Comparison of ENCODE assay signal across 13 cellular contexts in genomic region chr6:42786525-42786985, GRCh38. TPM values are rescaled to one million over a fixed set of nuclear protein-coding genes. Genes with fewer than 3 reads are reported as not detected.
DNase-seq lines count a peak whose midpoint lies in the region; ATAC-seq, FAIRE-seq and TF ChIP-seq lines count a peak whose summit lies in the region.
"Had no signal": no experiment of that assay in that cellular context is flagged by ENCODE, and none has a peak within 500 bp of the region (broad histone marks: within the 10 kb centered on the region; RNA-seq: fewer than 3 reads in every experiment).

No MANE protein-coding gene starts in this region.

- intact Hi-C loops in esophagus muscularis mucosa (cut with DNase I) = loop anchor here (2.0 kb wide), 1 partner anchor 40 kb away; the partner anchor contains the start of gene TBCC
- intact Hi-C loops in psoas muscle (cut with DNase I) = loop anchor here (5.0 kb wide), 1 partner anchor 36 kb away; no protein-coding TSS in a partner anchor

- FAIRE-seq in A549 (lab: Jason Lieb, UNC) = no peak

- H3K4me2 ChIP-seq in A549 = 0 out of 3 replicates have a peak overlapping the region, but pooled peaks have one; percentile 3

- H3K4me3 ChIP-seq in A549 (no peak overlapping the region), HL-60 (replicated peaks; ENCODE audit: insufficient read depth, low read length) (no peak overlapping the region), esophagus muscularis mucosa (peak overlapping the region in 3 of 4 donors; percentile 11 to 95 (median 92)), psoas muscle (peak overlapping the region; percentile 90)

- CTCF ChIA-PET in A549 (lab: Yijun Ruan, JAX) = interaction anchor here (0.6 to 1.1 kb wide), 3 partner anchors 44 to 350 kb away, joined by 3 to 4 read pairs (median 4); no protein-coding TSS in a partner anchor

- TF ChIP-seq RAD21 in A549 (conservative IDR thresholded peaks at IDR 0.05 in 1 of 2, IDR thresholded peaks at IDR 0.05 in 1 of 2) = no peak

- TF ChIP-seq EP300 in A549 (IDR thresholded peaks at IDR 0.05) (no peak), esophagus muscularis mucosa (IDR thresholded peaks at IDR 0.05) (no peak)

- H3K27ac ChIP-seq in A549 = no peak overlapping the region
- peak overlapping the region; percentile 22; the same call in 1 of the 2 replicates for H3K27ac ChIP-seq in HL-60 (replicated peaks)
- H3K27ac ChIP-seq in esophagus muscularis mucosa (replicated peaks in 1 of 4) = peak overlapping the region; percentile 45 to 100 (median 99)
- peak overlapping the region; percentile 100 for H3K27ac ChIP-seq in psoas muscle
- H3K27ac ChIP-seq: epithelial cell of prostate had no signal

- TF ChIP-seq CTCF in A549 (IDR thresholded peaks at IDR 0.05) = no peak
- no peak for TF ChIP-seq CTCF in HL-60 (IDR thresholded peaks at IDR 0.05; ENCODE audit: insufficient read depth, low read length)
- TF ChIP-seq CTCF in esophagus muscularis mucosa (IDR thresholded peaks at IDR 0.05) = no peak
- no peak for TF ChIP-seq CTCF in psoas muscle (IDR thresholded peaks at IDR 0.05)

- WGBS in A549 (ENCODE audit: missing lambda C conversion rate) = 90% methylated on average over 3 of the region's 3 CpGs
- WGBS in esophagus muscularis mucosa = 66% methylated on average over 3 of the region's 3 CpGs
- WGBS in psoas muscle, 3 donors = 23 to 32% (median 31%) methylated on average over 3 of the region's 3 CpGs

- H3K36me3 ChIP-seq in esophagus muscularis mucosa (no peaks in the 10 kb centered on the region), psoas muscle (ENCODE audit: insufficient read depth in 1 of 2, low read depth in 1 of 2) (no peaks in the 10 kb centered on the region)

- no peak for TF ChIP-seq POLR2A in A549 (IDR thresholded peaks at IDR 0.05; ENCODE audit: low read length)
- no peak for TF ChIP-seq POLR2A in esophagus muscularis mucosa (IDR thresholded peaks at IDR 0.05; ENCODE audit: low read depth)

- POLR2A ChIA-PET in A549 (lab: Yijun Ruan, JAX) = interaction anchor here (1.1 kb wide), 1 partner anchor 44 kb away, joined by 3 read pairs; no protein-coding TSS in a partner anchor

- ATAC-seq in A549 = no peak
- peak in 1 of 4 donors; percentile 17 for ATAC-seq in psoas muscle
- no peak for ATAC-seq in GM21381 (IDR thresholded peaks at IDR 0.05; ENCODE audit: unreplicated experiment)
- ATAC-seq: left lobe of liver; stimulated activated memory B cell treated with anti-CD40 and anti-IgM and Interleukin-4, amounts not matched to agents 10 μg/mL and 1 μg/mL and 100 μg/mL, for 72 hours had no signal

- H3K4me1 ChIP-seq in A549 (0 out of 3 replicates have a peak, but pooled peaks cover 7% of the 10 kb centered on the region), esophagus muscularis mucosa (peaks cover 61 to 69% (median 67%) of the 10 kb centered on the region in 4 donors), psoas muscle (peaks cover 60% of the 10 kb centered on the region)

- H3K9me3 ChIP-seq in A549 (no peaks in the 10 kb centered on the region), esophagus muscularis mucosa (no peaks in the 10 kb centered on the region), psoas muscle (no peaks in the 10 kb centered on the region)

- no peaks in the 10 kb centered on the region for H3K27me3 ChIP-seq in HL-60 (ENCODE audit: insufficient read depth, poor library complexity, severe bottlenecking)
- no peaks in the 10 kb centered on the region for H3K27me3 ChIP-seq in esophagus muscularis mucosa
- no peaks in the 10 kb centered on the region for H3K27me3 ChIP-seq in psoas muscle (ENCODE audit: insufficient read depth in 3 of 3, low read length in 2 of 3)

- DNase-seq in A549 (ENCODE audit: low read depth in 1 of 2, low spot score in 1 of 2) = no peak
- DNase-seq in HL-60 (ENCODE audit: low read depth in 1 of 2, low spot score in 1 of 2) = no peak
- no peak for DNase-seq in esophagus muscularis mucosa (ENCODE audit: extremely low spot score)
- DNase-seq in psoas muscle = no peak
- DNase-seq in activated gamma-delta T cell treated with Interleukin-2 at 50 U/mL for 16 hours = no peak
- no peak for DNase-seq in DMS114 treated with DMSO at 0.1 percent for 48 hours (lab: John Stamatoyannopoulos, UW; ENCODE audit: unreplicated experiment)
- no peak for DNase-seq in HT-29 (ENCODE audit: low spot score)
- DNase-seq: activated naive CD4-positive, alpha-beta T cell treated with anti-CD3 and anti-CD28 coated beads, Interleukin-2, amount 10 ng/mL, durations not matched to agents 7 days and 5 days; DMS153 had no signal

TF ChIP-seq in A549, 52 proteins besides CTCF, POLR2A, EP300 and RAD21:
- TF ChIP-seq JUN (IDR thresholded peaks at IDR 0.05) (0 out of 5 replicates have a peak, but pooled peaks of 1 of the 2 experiments have one; percentile 16), TFCP2L1 (CRISPR knock-in tag; IDR thresholded peaks at IDR 0.05) (no peak)

RNA-seq across cellular contexts. Expression of gene BICRAL, which starts 4.7 kb away (rescaled TPM):
- polyA plus RNA-seq in A549 (2011; rRNA removed) (8.6 and 9.0 TPM in 2 replicates), A549 (2017; fragmentation: RNase III; extraction: RNeasy Plus Mini Kit Qiagen cat#74134 plus additional on column Dnase treatment) (2.9 to 3.5 TPM (median 3.3 TPM) in 3 replicates), psoas muscle (1 to 10 TPM; 2.8 to 5.0 (median 2.9) TPM)
- 2.7 and 3.5 TPM in 2 replicates for polyA plus RNA-seq in A549 (2012; cell fraction: cytosol; rRNA removed)
- 2.6 and 2.9 TPM in 2 replicates for polyA plus RNA-seq in A549 (2012; cell fraction: nucleus; rRNA removed)
- 11.6 and 15.3 TPM in 2 replicates for polyA minus RNA-seq in A549 (2011; rRNA and poly(A)+ RNA removed)
- total RNA-seq in esophagus muscularis mucosa (10 to 100 TPM; 18.2 to 27.9 (median 23.4) TPM), psoas muscle (10 to 100 TPM in 2 of 4 donors, 1 to 10 TPM in 2; 6.2 to 12.2 (median 10.5) TPM)
- total RNA-seq in HT-29 (2014; rRNA removed; shearing (Covaris generic)) = 3.6 and 3.9 TPM in 2 replicates

RNA-seq across cellular contexts. Expression of gene TBCC, which starts 40.7 kb away (rescaled TPM):
- polyA plus RNA-seq in A549 (2011; rRNA removed) (10.2 and 10.3 TPM in 2 replicates), A549 (2017; fragmentation: RNase III; extraction: RNeasy Plus Mini Kit Qiagen cat#74134 plus additional on column Dnase treatment) (12.3 to 13.3 TPM (median 12.4 TPM) in 3 replicates), psoas muscle (10 to 100 TPM; 13.1 to 41.3 (median 29.8) TPM)
- 10.3 and 12.8 TPM in 2 replicates for polyA plus RNA-seq in A549 (2012; cell fraction: cytosol; rRNA removed)
- polyA plus RNA-seq in A549 (2012; cell fraction: nucleus; rRNA removed) = 11.8 and 12.4 TPM in 2 replicates
- 8.1 and 8.3 TPM in 2 replicates for polyA minus RNA-seq in A549 (2011; rRNA and poly(A)+ RNA removed)
- total RNA-seq in esophagus muscularis mucosa (10 to 100 TPM; 33.2 to 41.9 (median 38.5) TPM), psoas muscle (10 to 100 TPM; 17.0 to 26.9 (median 18.9) TPM)
- 34.5 and 38.7 TPM in 2 replicates for total RNA-seq in HT-29 (2014; rRNA removed; shearing (Covaris generic))

Comparison
In these comparisons a context has a peak if more than half of its experiments do, and no peak if none do; other contexts are left out.
1. H3K27ac ChIP-seq: peak in HL-60 (single experiment), esophagus muscularis mucosa (4 of 4) and psoas muscle (single experiment); none in A549 (0 of 2).
2. H3K4me3 ChIP-seq: peak in esophagus muscularis mucosa (3 of 4) and psoas muscle (single experiment); none in A549 (single experiment) and HL-60 (single experiment).